ENCODE assay signal across 20 cellular contexts in genomic region chr11:104320091-104320490, GRCh38.
A peak's percentile ranks its signal among the peaks of the same experiment; 100 is the strongest.
DNase-seq lines count a peak whose midpoint lies in the region; ATAC-seq, FAIRE-seq and TF ChIP-seq lines count a peak whose summit lies in the region.
"Had no signal": no experiment of that assay in that cellular context is flagged by ENCODE, and none has a peak within 500 bp of the region (broad histone marks: within the 10 kb centered on the region; RNA-seq: fewer than 3 reads in every experiment).

No MANE protein-coding gene starts in this region.

- DNase-seq in LNCaP clone FGC (ENCODE audit: low read depth) (peak; percentile 60), astrocyte of the hippocampus (ENCODE audit: low read depth, low spot score) (peak; percentile 74), hepatocyte (ENCODE audit: low spot score) (peak; percentile 4), brain microvascular endothelial cell (no peak), pancreas (no peak), HEK293T (ENCODE audit: extremely low spot score) (no peak), epidermal melanocyte (ENCODE audit: insufficient read length, low spot score) (no peak)
- DNase-seq: Calu3; CD4-positive, alpha-beta memory T cell; DMS53; HCEC 1CT; NCI-H1436; NCI-H2029; NCI-H2171 treated with DMSO at 0.1 percent for 48 hours; NCI-H774; PC-9 had no signal

- CTCF ChIA-PET in HEK293T (lab: Yijun Ruan, JAX) = no interaction called here

- H3K27ac ChIP-seq in hepatocyte (no peak overlapping the region), brain microvascular endothelial cell (no peak overlapping the region), pancreas (no peak overlapping the region)
- H3K27ac ChIP-seq: HL-60, PC-9, SJSA1 had no signal

- POLR2A ChIA-PET in HEK293T (lab: Yijun Ruan, JAX) = no interaction called here

- H3K4me3 ChIP-seq in LNCaP clone FGC (ENCODE audit: low read depth, low read length) (no peak overlapping the region), hepatocyte (no peak overlapping the region), brain microvascular endothelial cell (ENCODE audit: low read depth, low read length) (no peak overlapping the region), pancreas (no peak overlapping the region)
- H3K4me3 ChIP-seq: PC-9, SJSA1 had no signal

- H3K4me2 ChIP-seq in hepatocyte = no peak overlapping the region
- H3K4me2 ChIP-seq: PC-9 had no signal

- TF ChIP-seq CTCF in LNCaP clone FGC (IDR thresholded peaks at IDR 0.05; ENCODE audit: control insufficient read depth, extremely low read depth, insufficient read depth) (no peak), hepatocyte (IDR thresholded peaks at IDR 0.05; ENCODE audit: poor library complexity) (no peak), brain microvascular endothelial cell (IDR thresholded peaks at IDR 0.05; ENCODE audit: low read depth, low read length, missing control alignments) (no peak), pancreas (IDR thresholded peaks at IDR 0.05) (no peak)

- H4K20me1 ChIP-seq in hepatocyte (ENCODE audit: insufficient read depth, poor library complexity, severe bottlenecking) = no peaks in the 10 kb centered on the region

- H3K36me3 ChIP-seq in hepatocyte (replicated peaks; ENCODE audit: insufficient read depth, low read depth) (no peaks in the 10 kb centered on the region), brain microvascular endothelial cell (replicated peaks) (no peaks in the 10 kb centered on the region), pancreas (no peaks in the 10 kb centered on the region)
- H3K36me3 ChIP-seq: SJSA1 had no signal

- H3K9me2 ChIP-seq in hepatocyte (replicated peaks; ENCODE audit: insufficient read depth) = no peaks in the 10 kb centered on the region

- no peaks in the 10 kb centered on the region for H3K79me2 ChIP-seq in hepatocyte

- no peak overlapping the region for H2AFZ ChIP-seq in hepatocyte

- H3K4me1 ChIP-seq in hepatocyte (ENCODE audit: insufficient read depth) (no peaks in the 10 kb centered on the region), pancreas (no peaks in the 10 kb centered on the region)
- H3K4me1 ChIP-seq: SJSA1 had no signal

- H3K27me3 ChIP-seq in hepatocyte (no peaks in the 10 kb centered on the region), brain microvascular endothelial cell (replicated peaks) (no peaks in the 10 kb centered on the region), pancreas (no peaks in the 10 kb centered on the region)
- H3K27me3 ChIP-seq: SJSA1 had no signal

- H3K9me3 ChIP-seq in hepatocyte (ENCODE audit: low read depth) (no peaks in the 10 kb centered on the region), pancreas (no peaks in the 10 kb centered on the region)
- H3K9me3 ChIP-seq: SJSA1 had no signal

- no peak for ATAC-seq in pancreas

- no peak for FAIRE-seq in pancreas (lab: Jason Lieb, UNC)
- FAIRE-seq: GM19239, HTR-8/SVneo had no signal

- intact Hi-C loops in pancreas (cut with DNase I) = no loop called here

- in situ Hi-C loops in brain microvascular endothelial cell (cut with HindIII; ENCODE audit: low pct_ligation_motif_present, low sequenced_read_pairs) = no loop called here

TF ChIP-seq in HEK293T, 16 proteins besides CTCF, POLR2A, EP300 and RAD21:
- TF ChIP-seq ZNF384 (IDR thresholded peaks at IDR 0.05) (no peak), FOXA1 (IDR thresholded peaks at IDR 0.05) (no peak), ELF4 (IDR thresholded peaks at IDR 0.05) (no peak), FOXK2 (IDR thresholded peaks at IDR 0.05) (no peak), L3MBTL2 (conservative IDR thresholded peaks at IDR 0.05) (no peak), TARDBP (IDR thresholded peaks at IDR 0.05) (no peak), FOXM1 (IDR thresholded peaks at IDR 0.05; ENCODE audit: borderline replicate concordance) (no peak), HDGF (IDR thresholded peaks at IDR 0.05; ENCODE audit: borderline replicate concordance) (no peak), SUZ12 (IDR thresholded peaks at IDR 0.05) (no peak), BHLHE40 (IDR thresholded peaks at IDR 0.05; ENCODE audit: borderline replicate concordance) (no peak), LEF1 (IDR thresholded peaks at IDR 0.05; ENCODE audit: borderline replicate concordance) (no peak)
TF ChIP-seq in HEK293T: peak in this region for 0.

Comparison
In these comparisons a context has a peak if more than half of its experiments do, and no peak if none do; other contexts are left out.
1. DNase-seq: peak in LNCaP clone FGC (single experiment), astrocyte of the hippocampus (single experiment) and hepatocyte (single experiment); none in brain microvascular endothelial cell (single experiment), pancreas (0 of 6), HEK293T (single experiment) and epidermal melanocyte (single experiment).